ENCODE assay signal across 28 cellular contexts in genomic region chr6:34537922-34538550, GRCh38. TPM values are rescaled to one million over a fixed set of nuclear protein-coding genes. Genes with fewer than 3 reads are reported as not detected.
"Had no signal": no experiment of that assay in that cellular context is flagged by ENCODE, and none has a peak within 500 bp of the region (broad histone marks: within the 10 kb centered on the region; RNA-seq: fewer than 3 reads in every experiment).

No MANE protein-coding gene starts in this region.

- H3K27me3 Mint-ChIP-seq: activated B cell treated with CpG ODN at 0.5 μM for 24 hours; activated CD4-positive, alpha-beta memory T cell treated with anti-CD3 and anti-CD28 coated beads, Interleukin-2, amount 10 ng/mL, durations not matched to agents 7 days and 5 days; activated naive CD4-positive, alpha-beta T cell treated with anti-CD3 and anti-CD28 coated beads, Interleukin-2, amount 50 U/mL, for 24 hours; activated naive CD8-positive, alpha-beta T cell treated with anti-CD3 and anti-CD28 coated beads, Interleukin-2, amount 10 ng/mL, durations not matched to agents 7 days and 5 days; activated T-cell treated with anti-CD3 and anti-CD28 coated beads, Interleukin-2, amount 50 U/mL, for 24 hours had no signal

- H3K9me3 ChIP-seq: ascending aorta, SJCRH30 had no signal

- H3K4me1 Mint-ChIP-seq: activated B cell treated with CpG ODN at 0.5 μM for 24 hours; activated CD4-positive, alpha-beta memory T cell treated with anti-CD3 and anti-CD28 coated beads, Interleukin-2, amount 10 ng/mL, durations not matched to agents 7 days and 5 days; activated naive CD4-positive, alpha-beta T cell treated with anti-CD3 and anti-CD28 coated beads, Interleukin-2, amount 50 U/mL, for 24 hours; activated naive CD8-positive, alpha-beta T cell treated with anti-CD3 and anti-CD28 coated beads, Interleukin-2, amount 10 ng/mL, durations not matched to agents 7 days and 5 days had no signal

- H3K36me3 Mint-ChIP-seq: activated naive CD4-positive, alpha-beta T cell treated with anti-CD3 and anti-CD28 coated beads, Interleukin-2, amount 50 U/mL, for 24 hours; activated naive CD8-positive, alpha-beta T cell treated with anti-CD3 and anti-CD28 coated beads, Interleukin-2, amount 10 ng/mL, durations not matched to agents 7 days and 5 days had no signal

- H3K27ac Mint-ChIP-seq: activated B cell treated with CpG ODN at 0.5 μM for 24 hours; activated CD4-positive, alpha-beta memory T cell treated with anti-CD3 and anti-CD28 coated beads, Interleukin-2, amount 10 ng/mL, durations not matched to agents 7 days and 5 days; activated naive CD4-positive, alpha-beta T cell treated with anti-CD3 and anti-CD28 coated beads, Interleukin-2, amount 50 U/mL, for 24 hours; activated naive CD8-positive, alpha-beta T cell treated with anti-CD3 and anti-CD28 coated beads, Interleukin-2, amount 10 ng/mL, durations not matched to agents 7 days and 5 days; activated T-cell treated with anti-CD3 and anti-CD28 coated beads, Interleukin-2, amount 50 U/mL, for 24 hours; activated T-helper 2 cell treated with anti-CD3 and anti-CD28 coated beads, Interferon-gamma antibody, Interleukin-2, Interleukin-4, amounts not matched to agents 10 μg/mL and 5 μg/mL and 100 μg/mL, durations not matched to agents 14 hours and 24 hours and 36 hours had no signal

- DNase-seq: activated B cell treated with CpG ODN at 0.5 μM for 24 hours; activated CD4-positive, alpha-beta memory T cell treated with anti-CD3 and anti-CD28 coated beads, Interleukin-2, amount 10 ng/mL, durations not matched to agents 7 days and 5 days; activated CD4-positive, alpha-beta T cell treated with anti-CD3 and anti-CD28 coated beads for 48 hours; activated CD4-positive, CD25-positive, alpha-beta regulatory T cell treated with anti-CD3 and anti-CD28 coated beads, Interleukin-2, amount 50 U/mL, for 72 hours; activated gamma-delta T cell; activated naive CD4-positive, alpha-beta T cell treated with Interleukin-2 at 50 U/mL for 16 hours; activated naive CD8-positive, alpha-beta T cell treated with anti-CD3 and anti-CD28 coated beads, Interleukin-2, amount 10 ng/mL, durations not matched to agents 7 days and 5 days; activated T-cell treated with anti-CD3 and anti-CD28 coated beads, Interleukin-2, amount 50 U/mL, for 24 hours; amygdala; Karpas-422; NCI-H1105; NCI-H1417 treated with DMSO at 0.1 percent for 48 hours; NCI-H187 treated with DMSO at 0.1 percent for 48 hours; NCI-H2227 treated with DMSO at 0.1 percent for 48 hours; NCI-H446; NCI-H510A treated with DMSO at 0.1 percent for 48 hours; NCI-H526 treated with DMSO at 0.1 percent for 48 hours; NCI-H774; Right ventricle myocardium superior; SJCRH30; T1000 had no signal

- H3K27ac ChIP-seq: ascending aorta, SJCRH30, SK-N-MC had no signal

- H3K27me3 ChIP-seq: ascending aorta, SJCRH30 had no signal

- H3K36me3 ChIP-seq: ascending aorta, SJCRH30 had no signal

- H3K4me3 ChIP-seq: ascending aorta, SJCRH30, SK-N-MC had no signal

- H3K4me3 Mint-ChIP-seq: activated B cell treated with CpG ODN at 0.5 μM for 24 hours; activated CD4-positive, alpha-beta memory T cell treated with anti-CD3 and anti-CD28 coated beads, Interleukin-2, amount 10 ng/mL, durations not matched to agents 7 days and 5 days; activated naive CD4-positive, alpha-beta T cell treated with anti-CD3 and anti-CD28 coated beads, Interleukin-2, amount 50 U/mL, for 24 hours; activated naive CD8-positive, alpha-beta T cell treated with anti-CD3 and anti-CD28 coated beads, Interleukin-2, amount 10 ng/mL, durations not matched to agents 7 days and 5 days; activated T-cell treated with anti-CD3 and anti-CD28 coated beads, Interleukin-2, amount 50 U/mL, for 24 hours had no signal

- H3K9me3 Mint-ChIP-seq: activated B cell treated with CpG ODN at 0.5 μM for 24 hours; activated CD4-positive, alpha-beta memory T cell treated with anti-CD3 and anti-CD28 coated beads, Interleukin-2, amount 10 ng/mL, durations not matched to agents 7 days and 5 days; activated naive CD4-positive, alpha-beta T cell treated with anti-CD3 and anti-CD28 coated beads, Interleukin-2, amount 50 U/mL, for 24 hours; activated naive CD8-positive, alpha-beta T cell treated with anti-CD3 and anti-CD28 coated beads, Interleukin-2, amount 10 ng/mL, durations not matched to agents 7 days and 5 days; activated T-cell treated with anti-CD3 and anti-CD28 coated beads, Interleukin-2, amount 50 U/mL, for 24 hours; activated T-helper 2 cell treated with anti-CD3 and anti-CD28 coated beads, Interferon-gamma antibody, Interleukin-2, Interleukin-4, amounts not matched to agents 10 μg/mL and 5 μg/mL and 100 μg/mL, durations not matched to agents 14 hours and 24 hours and 36 hours had no signal

- H3K4me1 ChIP-seq: ascending aorta, SJCRH30 had no signal

RNA-seq across cellular contexts. Expression of gene SPDEF, which starts 18.1 kb away (rescaled TPM):
- total RNA-seq: activated CD4-positive, alpha-beta memory T cell treated with anti-CD3 and anti-CD28 coated beads, Interleukin-2, amount 10 ng/mL, durations not matched to agents 7 days and 5 days; activated naive CD8-positive, alpha-beta T cell treated with anti-CD3 and anti-CD28 coated beads, Interleukin-2, amount 10 ng/mL, durations not matched to agents 7 days and 5 days; ascending aorta; MCF 10A; Right ventricle myocardium superior; SJCRH30; T-helper 1 cell treated with Interleukin-12 subunit alpha and Interleukin-12 subunit beta and Interleukin-4 antibody, amounts not matched to agents 30 ng/mL and 1 ng/mL, for 36 hours; T-helper 2 cell treated with Interferon-gamma antibody and Interleukin-4, amounts not matched to agents 100 ng/mL and 5 ng/mL, for 36 hours had no signal
